ENCODE assay signal across 15 cellular contexts in the genomic region with DNA sequence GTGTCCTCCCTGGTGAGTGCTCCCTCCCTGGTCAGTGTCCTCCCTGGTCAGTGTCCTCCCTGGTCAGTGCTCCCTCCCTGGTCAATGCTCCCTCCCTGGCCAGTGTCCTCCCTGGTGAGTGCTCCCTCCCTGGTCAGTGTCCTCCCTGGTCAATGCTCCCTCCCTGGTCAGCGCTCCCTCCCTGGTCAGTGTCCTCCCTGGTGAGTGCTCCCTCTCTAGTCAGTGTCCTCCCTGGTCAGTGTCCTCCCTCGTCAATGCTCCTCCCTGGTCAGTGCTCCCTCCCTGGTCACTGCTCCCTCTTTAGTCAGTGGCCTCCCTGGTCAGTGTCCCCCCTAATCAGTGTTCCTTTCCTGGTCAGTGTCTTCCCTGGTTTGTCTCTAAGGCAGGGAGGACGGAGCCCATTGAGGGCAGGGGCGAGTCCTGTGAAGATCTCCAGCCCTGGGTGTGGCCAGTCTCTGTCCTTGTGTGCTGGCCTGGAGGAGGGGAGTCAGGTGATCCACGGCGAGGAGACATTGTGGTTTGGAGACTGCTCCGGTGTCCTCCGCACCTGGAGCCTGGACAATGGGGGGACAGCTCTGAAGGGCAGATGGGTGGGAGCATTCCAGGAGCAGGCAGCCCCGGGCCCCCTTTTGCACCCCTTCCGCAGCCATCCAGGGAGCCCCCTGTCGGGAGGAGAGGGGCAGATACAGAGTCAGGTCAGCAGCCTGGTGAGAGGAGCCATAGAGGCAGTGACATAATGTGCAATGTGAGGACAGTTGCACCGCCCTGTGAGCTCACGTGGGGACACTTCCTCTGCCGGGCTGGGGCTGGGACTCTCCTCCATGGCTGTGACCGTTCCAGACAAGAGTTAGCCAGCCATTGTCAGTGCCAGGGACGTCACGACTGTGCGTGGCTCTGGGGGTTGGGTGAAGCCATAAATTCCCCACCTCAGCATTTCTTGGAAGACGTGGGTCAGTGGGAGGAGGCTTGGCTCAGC.
DNase-seq lines count a peak whose midpoint lies in the region; ATAC-seq, FAIRE-seq and TF ChIP-seq lines count a peak whose summit lies in the region.
"Had no signal": no experiment of that assay in that cellular context is flagged by ENCODE, and none has a peak within 500 bp of the region (broad histone marks: within the 10 kb centered on the region; RNA-seq: fewer than 3 reads in every experiment).

No MANE protein-coding gene starts in this region.

- intact Hi-C loops in mucosa of descending colon (cut with DNase I, micrococcal nuclease): no loop called here

- no peak overlapping the region for H3K27ac ChIP-seq in HL-60 (replicated peaks)
- H3K27ac ChIP-seq: foreskin keratinocyte had no signal

- no peak overlapping the region for H3K4me3 ChIP-seq in HL-60 (replicated peaks; ENCODE audit: insufficient read depth, low read length)
- no peak overlapping the region for H3K4me3 ChIP-seq in mucosa of descending colon
- H3K4me3 ChIP-seq: MG63 had no signal

- no peaks in the 10 kb centered on the region for H3K9me3 ChIP-seq in mucosa of descending colon
- H3K9me3 ChIP-seq: MG63 had no signal

- no peaks in the 10 kb centered on the region for H3K4me1 Mint-ChIP-seq in activated naive CD8-positive, alpha-beta T cell treated with anti-CD3 and anti-CD28 coated beads for 36 hours

- TF ChIP-seq POLR2A in GM12892 (IDR thresholded peaks at IDR 0.05; ENCODE audit: low read depth, low read length): no peak

- peak; percentile 74 for DNase-seq in CD1c-positive myeloid dendritic cell (ENCODE audit: extremely low spot score)
- peak; percentile 1 to 19 for DNase-seq in HL-60 (ENCODE audit: low read depth in 1 of 2, low spot score in 1 of 2)
- DNase-seq in activated naive CD8-positive, alpha-beta T cell treated with anti-CD3 and anti-CD28 coated beads for 36 hours: no peak
- DNase-seq in mucosa of descending colon: peak in 1 of 3 donors; percentile 37
- DNase-seq in GM12892 (ENCODE audit: insufficient read length): no peak
- no peak for DNase-seq in NCI-H1092 (lab: John Stamatoyannopoulos, UW)
- DNase-seq: activated CD4-positive, alpha-beta T cell treated with anti-CD3 and anti-CD28 coated beads for 48 hours; activated naive CD4-positive, alpha-beta T cell; dermis blood vessel endothelial cell; foreskin keratinocyte; MG63; NCI-H510A treated with DMSO at 0.1 percent for 48 hours; stimulated activated CD4-positive, alpha-beta T cell treated with anti-CD3 and anti-CD28 coated beads, Interleukin-15, amount 100 ng/mL, for 24 hours had no signal

- no peak for FAIRE-seq in GM12892 (lab: Jason Lieb, UNC)

- no peaks in the 10 kb centered on the region for H3K36me3 ChIP-seq in mucosa of descending colon (ENCODE audit: low read depth)
- H3K36me3 ChIP-seq: MG63 had no signal

- no peak overlapping the region for H3K4me3 Mint-ChIP-seq in activated naive CD8-positive, alpha-beta T cell treated with anti-CD3 and anti-CD28 coated beads for 36 hours

- peak; percentile 23 for ATAC-seq in mucosa of descending colon
- ATAC-seq in GM19397 (IDR thresholded peaks at IDR 0.05; ENCODE audit: unreplicated experiment): no peak
- ATAC-seq in GM21360 (IDR thresholded peaks at IDR 0.05; ENCODE audit: unreplicated experiment): no peak

- H3K27ac Mint-ChIP-seq in activated naive CD8-positive, alpha-beta T cell treated with anti-CD3 and anti-CD28 coated beads for 36 hours: peak overlapping the region; percentile 34

- no peaks in the 10 kb centered on the region for H3K27me3 ChIP-seq in HL-60 (ENCODE audit: insufficient read depth, poor library complexity, severe bottlenecking)
- H3K27me3 ChIP-seq: foreskin keratinocyte, MG63 had no signal

- no peaks in the 10 kb centered on the region for H3K27me3 Mint-ChIP-seq in activated naive CD8-positive, alpha-beta T cell treated with anti-CD3 and anti-CD28 coated beads for 36 hours

- H3K36me3 Mint-ChIP-seq in activated naive CD8-positive, alpha-beta T cell treated with anti-CD3 and anti-CD28 coated beads for 36 hours: no peaks in the 10 kb centered on the region

- TF ChIP-seq CTCF in HL-60 (IDR thresholded peaks at IDR 0.05; ENCODE audit: insufficient read depth, low read length) (no peak), mucosa of descending colon (IDR thresholded peaks at IDR 0.05) (no peak)

- H3K9me3 Mint-ChIP-seq in activated naive CD8-positive, alpha-beta T cell treated with anti-CD3 and anti-CD28 coated beads for 36 hours: no peaks in the 10 kb centered on the region

- H3K4me1 ChIP-seq in mucosa of descending colon (ENCODE audit: low read depth): no peaks in the 10 kb centered on the region
- H3K4me1 ChIP-seq: foreskin keratinocyte had no signal

Comparison
In these comparisons a context has a peak if more than half of its experiments do, and no peak if none do; other contexts are left out.
1. DNase-seq: peak in CD1c-positive myeloid dendritic cell (single experiment) and HL-60 (2 of 2); none in activated naive CD8-positive, alpha-beta T cell treated with anti-CD3 and anti-CD28 coated beads for 36 hours (single experiment), GM12892 (single experiment) and NCI-H1092 (single experiment).